ENCODE assay signal across 18 cellular contexts in the genomic region with DNA sequence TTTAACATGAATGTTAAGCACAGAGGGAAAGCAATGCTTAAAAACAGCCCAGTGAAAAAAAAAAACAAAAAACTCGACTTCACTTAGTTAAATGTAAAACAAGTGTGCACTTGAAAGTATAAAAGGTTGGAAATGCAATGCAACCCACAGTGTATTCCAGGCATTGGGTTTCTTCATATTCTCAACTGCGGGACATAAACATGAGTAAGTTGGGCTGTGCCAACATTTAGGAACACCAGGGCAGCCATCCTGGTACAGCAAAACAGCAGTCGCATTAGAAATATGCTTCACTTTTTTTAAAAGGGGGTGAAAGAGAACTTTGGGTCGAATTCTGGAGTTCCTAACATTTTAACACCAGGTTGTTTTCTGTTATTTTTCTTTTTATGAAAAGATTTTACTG. TPM values are rescaled to one million over a fixed set of nuclear protein-coding genes. Genes with fewer than 3 reads are reported as not detected.
DNase-seq lines count a peak whose midpoint lies in the region; ATAC-seq and TF ChIP-seq lines count a peak whose summit lies in the region.
"Had no signal": no experiment of that assay in that cellular context is flagged by ENCODE, and none has a peak within 500 bp of the region (broad histone marks: within the 10 kb centered on the region; RNA-seq: fewer than 3 reads in every experiment).

No MANE protein-coding gene starts in this region.

- no peaks in the 10 kb centered on the region for H3K9me3 ChIP-seq in A673 (ENCODE audit: low read depth, low read length, poor library complexity, severe bottlenecking)
- H3K9me3 ChIP-seq in HCT116 (ENCODE audit: control insufficient read depth in 1 of 2, insufficient read depth in 1 of 2, low read depth in 1 of 2, low read length in 2 of 2) = no peaks in the 10 kb centered on the region
- H3K9me3 ChIP-seq in lower lobe of right lung = no peaks in the 10 kb centered on the region

- peaks cover 0 to 2% (median 0%) of the 10 kb centered on the region in 5 experiments for H3K9me3 Mint-ChIP-seq in brain
- H3K9me3 Mint-ChIP-seq: activated CD4-positive, alpha-beta memory T cell treated with anti-CD3 and anti-CD28 coated beads, Interleukin-2, amount 10 ng/mL, durations not matched to agents 7 days and 5 days; T-helper 2 cell treated with Interferon-gamma antibody and Interleukin-4, amounts not matched to agents 5 μg/mL and 100 μg/mL, for 36 hours had no signal

- no peaks in the 10 kb centered on the region for H3K36me3 Mint-ChIP-seq in brain

- peaks cover 6% of the 10 kb centered on the region; the same call in 1 of the 2 replicates for H3K79me2 ChIP-seq in HCT116 (ENCODE audit: insufficient read depth, low read length)

- H3K27me3 Mint-ChIP-seq in brain = peaks cover 21% of the 10 kb centered on the region

- H3K4me3 Mint-ChIP-seq in brain = peak overlapping the region in 3 of 5 experiments; percentile 80 to 84 (median 82)

- ATAC-seq in HCT116 (no peak), lower lobe of right lung (no peak), HG03378 (IDR thresholded peaks at IDR 0.05; ENCODE audit: unreplicated experiment) (no peak), GM21367 (IDR thresholded peaks at IDR 0.05; ENCODE audit: unreplicated experiment) (no peak), HG03439 (IDR thresholded peaks at IDR 0.05; ENCODE audit: unreplicated experiment) (no peak)

- H3K4me1 ChIP-seq in A673 (ENCODE audit: insufficient read depth, low read length, poor library complexity, severe bottlenecking) (peaks cover 8% of the 10 kb centered on the region), HCT116 (ENCODE audit: control insufficient read depth in 1 of 2, insufficient read depth in 2 of 2, low read length in 2 of 2) (peaks cover 0 to 38% of the 10 kb centered on the region in 2 experiments; a peak in 2 of 4 replicates), lower lobe of right lung (no peaks in the 10 kb centered on the region)

- H3K4me1 Mint-ChIP-seq in brain = peaks cover 8% of the 10 kb centered on the region

- H3K27me3 ChIP-seq in A673 (replicated peaks; ENCODE audit: insufficient read depth, low read depth, low read length, poor library complexity) (no peaks in the 10 kb centered on the region), HCT116 (ENCODE audit: insufficient read depth, low read length) (no peaks in the 10 kb centered on the region), lower lobe of right lung (ENCODE audit: low read depth) (no peaks in the 10 kb centered on the region)

- RAD21 ChIA-PET in HCT116 (lab: Charles Lee; ENCODE audit: low non-redundant PET in 1 of 2, low total read pairs in 2 of 2, uncharacterized antibody in 2 of 2, unreplicated experiment in 2 of 2) = no interaction called here

- H3K4me2 ChIP-seq in HCT116 (ENCODE audit: low read length) = peak overlapping the region; percentile 93

- no peak overlapping the region for H2AFZ ChIP-seq in HCT116 (ENCODE audit: low read depth, low read length, poor library complexity, severe bottlenecking)

- peak overlapping the region; percentile 77 for H3K9ac ChIP-seq in HCT116 (ENCODE audit: low read length)

- H3K9me2 ChIP-seq in HCT116 (ENCODE audit: insufficient read depth) = no peaks in the 10 kb centered on the region

- POLR2A ChIA-PET in A673 (lab: Charles Lee; ENCODE audit: low non-redundant PET) = no interaction called here
- POLR2A ChIA-PET in HCT116 (lab: Charles Lee) = no interaction called here

- H3K4me3 ChIP-seq in A673 (ENCODE audit: low read depth, low read length, poor library complexity, severe bottlenecking) = peak overlapping the region; percentile 90
- peak overlapping the region; percentile 63 to 75 for H3K4me3 ChIP-seq in HCT116 (replicated peaks in 1 of 2; ENCODE audit: low read depth in 1 of 2, low read length in 2 of 2)
- H3K4me3 ChIP-seq in lower lobe of right lung = peak overlapping the region; percentile 59

- BruUV-seq in A673 (replicated peaks; lab: Mats Ljungman, UMichigan) (no TSS peak), HCT116 (replicated peaks; lab: Mats Ljungman, UMichigan) (no TSS peak)

- no peak overlapping the region for H3K27ac Mint-ChIP-seq in brain
- H3K27ac Mint-ChIP-seq: activated CD4-positive, alpha-beta memory T cell treated with anti-CD3 and anti-CD28 coated beads, Interleukin-2, amount 10 ng/mL, durations not matched to agents 7 days and 5 days; T-helper 2 cell treated with Interferon-gamma antibody and Interleukin-4, amounts not matched to agents 5 μg/mL and 100 μg/mL, for 36 hours had no signal

- TF ChIP-seq POLR2A in HCT116 (IDR thresholded peaks at IDR 0.05; ENCODE audit: borderline replicate concordance, extremely low read depth, insufficient read depth, insufficient read length) = no peak

- TF ChIP-seq CTCF in A673 (conservative IDR thresholded peaks at IDR 0.05; ENCODE audit: low read depth, low read length) (no peak), HCT116 (IDR thresholded peaks at IDR 0.05 in 2 of 3, conservative IDR thresholded peaks at IDR 0.05 in 1 of 3; ENCODE audit: borderline replicate concordance in 1 of 3, insufficient read depth in 1 of 3, low read depth in 2 of 3, low read length in 2 of 3) (no peak), brain (conservative IDR thresholded peaks at IDR 0.05) (no peak), lower lobe of right lung (IDR thresholded peaks at IDR 0.05) (no peak)

- H4K20me1 ChIP-seq in HCT116 (ENCODE audit: insufficient read depth) = no peaks in the 10 kb centered on the region

- intact Hi-C loops in A673 (cut with micrococcal nuclease; ENCODE audit: unreplicated experiment) (loop anchor here (2.0 to 10.0 kb wide), 4 partner anchors 140 to 470 kb away; a partner anchor contains a TSS), HCT116 (cut with micrococcal nuclease) (loop anchor here (5.0 kb wide), 1 partner anchor 57 kb away; a partner anchor contains a TSS), lower lobe of right lung (cut with DNase I) (loop anchor here (10.0 kb wide), 1 partner anchor 270 kb away; no protein-coding TSS in a partner anchor)

- H3K36me3 ChIP-seq in A673 (ENCODE audit: insufficient read depth, low read length, poor library complexity, severe bottlenecking) (peaks cover 16% of the 10 kb centered on the region), HCT116 (ENCODE audit: control insufficient read depth in 1 of 2, insufficient read depth in 2 of 2, low read length in 2 of 2) (no peaks in the 10 kb centered on the region), lower lobe of right lung (no peaks in the 10 kb centered on the region)

- DNase-seq in A673 (ENCODE audit: low spot score) (peak; percentile 28), HCT116 (ENCODE audit: low read depth, low spot score) (no peak), lower lobe of right lung (no peak), NCI-H1105 treated with DMSO at 0.1 percent for 48 hours (lab: John Stamatoyannopoulos, UW) (no peak)
- DNase-seq: activated CD4-positive, alpha-beta memory T cell treated with anti-CD3 and anti-CD28 coated beads, Interleukin-2, amount 10 ng/mL, durations not matched to agents 7 days and 5 days; AML-193; anterior cingulate cortex; dermis blood vessel endothelial cell; foreskin melanocyte; NCI-H1930; NCI-H526 treated with DMSO at 0.1 percent for 48 hours; stimulated activated CD4-positive, alpha-beta T cell treated with anti-CD3 and anti-CD28 coated beads, Interleukin-1b, Interleukin-23, amount 100 ng/mL, for 48 hours had no signal

- H3K27ac ChIP-seq in A673 (ENCODE audit: low read depth, low read length, poor library complexity, severe bottlenecking) = peak overlapping the region; percentile 98
- no peak overlapping the region for H3K27ac ChIP-seq in HCT116 (ENCODE audit: low read depth, low read length)
- no peak overlapping the region for H3K27ac ChIP-seq in lower lobe of right lung

- TF ChIP-seq RAD21 in HCT116 (IDR thresholded peaks at IDR 0.05; ENCODE audit: low read depth) = no peak

- CTCF ChIA-PET in A673 (lab: Charles Lee) (no interaction called here), HCT116 (lab: Charles Lee) (interaction anchor here (1.5 to 3.5 kb wide), 2 partner anchors 256 to 272 kb away, joined by 5 to 58 read pairs; no protein-coding TSS in a partner anchor)

TF ChIP-seq in HCT116, 20 proteins besides CTCF, POLR2A, EP300 and RAD21 (continues in another document):
- TF ChIP-seq CEBPB (IDR thresholded peaks at IDR 0.05; ENCODE audit: low read depth) (no peak), TCF7L2 (IDR thresholded peaks at IDR 0.05; ENCODE audit: borderline replicate concordance, extremely low read depth, insufficient read depth, insufficient read length) (no peak), EZH2 (IDR thresholded peaks at IDR 0.05) (no peak), CBX3 (IDR thresholded peaks at IDR 0.05; ENCODE audit: low read depth) (no peak), ELF1 (IDR thresholded peaks at IDR 0.05; ENCODE audit: borderline replicate concordance, low read depth) (no peak), SRF (IDR thresholded peaks at IDR 0.05; ENCODE audit: low read depth) (no peak), SIN3A (IDR thresholded peaks at IDR 0.05; ENCODE audit: low read depth) (no peak), FOSL1 (IDR thresholded peaks at IDR 0.05; ENCODE audit: low read depth) (no peak)
- TF ChIP-seq, protein P1, sequence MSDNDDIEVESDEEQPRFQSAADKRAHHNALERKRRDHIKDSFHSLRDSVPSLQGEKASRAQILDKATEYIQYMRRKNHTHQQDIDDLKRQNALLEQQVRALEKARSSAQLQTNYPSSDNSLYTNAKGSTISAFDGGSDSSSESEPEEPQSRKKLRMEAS (IDR thresholded peaks at IDR 0.05) = no peak
- TF ChIP-seq, protein P2, sequence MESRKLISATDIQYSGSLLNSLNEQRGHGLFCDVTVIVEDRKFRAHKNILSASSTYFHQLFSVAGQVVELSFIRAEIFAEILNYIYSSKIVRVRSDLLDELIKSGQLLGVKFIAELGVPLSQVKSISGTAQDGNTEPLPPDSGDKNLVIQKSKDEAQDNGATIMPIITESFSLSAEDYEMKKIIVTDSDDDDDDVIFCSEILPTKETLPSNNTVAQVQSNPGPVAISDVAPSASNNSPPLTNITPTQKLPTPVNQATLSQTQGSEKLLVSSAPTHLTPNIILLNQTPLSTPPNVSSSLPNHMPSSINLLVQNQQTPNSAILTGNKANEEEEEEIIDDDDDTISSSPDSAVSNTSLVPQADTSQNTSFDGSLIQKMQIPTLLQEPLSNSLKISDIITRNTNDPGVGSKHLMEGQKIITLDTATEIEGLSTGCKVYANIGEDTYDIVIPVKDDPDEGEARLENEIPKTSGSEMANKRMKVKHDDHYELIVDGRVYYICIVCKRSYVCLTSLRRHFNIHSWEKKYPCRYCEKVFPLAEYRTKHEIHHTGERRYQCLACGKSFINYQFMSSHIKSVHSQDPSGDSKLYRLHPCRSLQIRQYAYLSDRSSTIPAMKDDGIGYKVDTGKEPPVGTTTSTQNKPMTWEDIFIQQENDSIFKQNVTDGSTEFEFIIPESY (IDR thresholded peaks at IDR 0.05; ENCODE audit: extremely low read depth, insufficient replicate concordance, low read length) = no peak

RNA-seq across cellular contexts. Expression of a gene that starts 0.9 kb away (rescaled TPM):
- 188 and 213 TPM in 2 replicates for total RNA-seq in A673 (2021)
- total RNA-seq in HCT116 (2021; ENCODE audit: unreplicated experiment) = 18.8 TPM
- 8.4 and 15.2 TPM in 2 replicates for polyA plus RNA-seq in HCT116 (2012)
- 0.32 TPM for polyA plus RNA-seq in brain (ENCODE audit: insufficient read depth, low read depth, low replicate concordance)
- 8.2 TPM for total RNA-seq in lower lobe of right lung
- polyA plus RNA-seq: neural cell had no signal

RNA-seq across cellular contexts. Expression of a gene that starts 56.3 kb away (rescaled TPM):
- 114 and 134 TPM in 2 replicates for total RNA-seq in A673 (2021)
- total RNA-seq in HCT116 (2021; ENCODE audit: unreplicated experiment) = 13.4 TPM
- 2.7 and 4.9 TPM in 2 replicates for polyA plus RNA-seq in HCT116 (2012)
- 2.1 TPM for polyA plus RNA-seq in brain (ENCODE audit: insufficient read depth, low read depth, low replicate concordance)
- 13.4 TPM for total RNA-seq in lower lobe of right lung
